In the genomic region with DNA sequence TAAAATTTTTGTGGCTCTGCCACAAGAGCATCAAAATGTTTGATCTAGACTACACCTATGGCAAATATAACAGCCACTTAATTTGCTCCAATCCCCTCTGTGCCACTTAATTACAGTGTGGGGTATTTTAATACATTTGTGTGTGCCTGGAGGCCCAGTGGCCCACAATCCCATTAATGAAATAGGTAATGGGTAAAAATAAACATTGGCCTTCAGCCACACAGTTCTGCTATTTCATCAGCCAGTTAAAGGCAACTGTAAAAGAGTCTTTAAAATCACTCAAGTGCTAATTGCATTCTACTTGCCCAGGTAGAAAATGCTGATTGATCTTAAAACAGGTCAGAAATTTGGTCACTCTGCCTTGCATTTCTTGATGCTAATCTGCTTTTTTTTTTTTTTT, we compare ENCODE assay signal across 25 cellular contexts.
DNase-seq lines count a peak whose midpoint lies in the region; ATAC-seq and TF ChIP-seq lines count a peak whose summit lies in the region.
"Had no signal": no experiment of that assay in that cellular context is flagged by ENCODE, and none has a peak within 500 bp of the region (broad histone marks: within the 10 kb centered on the region; RNA-seq: fewer than 3 reads in every experiment).

No MANE protein-coding gene starts in this region.

- H2BK120ac ChIP-seq in mesendoderm (ENCODE audit: low read depth, low read length) = no peak overlapping the region

- H3K4me3 ChIP-seq in choroid plexus epithelial cell (ENCODE audit: low read depth, low read length) = no peak overlapping the region
- no peak overlapping the region for H3K4me3 ChIP-seq in mesendoderm (ENCODE audit: low read length)
- H3K4me3 ChIP-seq: adrenal gland, colonic mucosa, Peyer's patch, thoracic aorta, uterus had no signal

- H3K79me2 ChIP-seq in mesendoderm (ENCODE audit: control insufficient read depth, insufficient read depth, low read length) = no peaks in the 10 kb centered on the region

- peaks cover 2% of the 10 kb centered on the region for H3K4me1 ChIP-seq in mesendoderm (ENCODE audit: control insufficient read depth, low read depth, low read length)
- H3K4me1 ChIP-seq: adrenal gland, colonic mucosa, Peyer's patch, uterus had no signal

- H2AK5ac ChIP-seq in mesendoderm (ENCODE audit: low read length) = no peak overlapping the region

- no peak overlapping the region for H2BK5ac ChIP-seq in mesendoderm (ENCODE audit: low read length)

- no peak overlapping the region for H3K4me2 ChIP-seq in mesendoderm (ENCODE audit: low read length)

- no peaks in the 10 kb centered on the region for H3K79me1 ChIP-seq in mesendoderm (ENCODE audit: low read length)

- H3K9ac ChIP-seq in mesendoderm (ENCODE audit: low read length) = no peak overlapping the region

- no peaks in the 10 kb centered on the region for H3K27me3 ChIP-seq in mesendoderm (ENCODE audit: insufficient read depth, low read length, poor library complexity)
- H3K27me3 ChIP-seq: adrenal gland, colonic mucosa, Peyer's patch, uterus had no signal

- H4K5ac ChIP-seq in mesendoderm (ENCODE audit: low read length) = no peak overlapping the region

- TF ChIP-seq CTCF in choroid plexus epithelial cell (conservative IDR thresholded peaks at IDR 0.05; ENCODE audit: low read depth, low read length) = no peak

- DNase-seq in DMS79 (lab: John Stamatoyannopoulos, UW) (peak; percentile 38), NCI-H1417 treated with DMSO at 0.1 percent for 48 hours (lab: John Stamatoyannopoulos, UW) (peak; percentile 21), choroid plexus epithelial cell (ENCODE audit: low read depth) (peak; percentile 61), mesendoderm (peak; percentile 42), UCSD-AML1 (lab: John Stamatoyannopoulos, UW; ENCODE audit: unreplicated experiment) (no peak), iPS-NIHi11 (ENCODE audit: low spot score) (no peak)
- DNase-seq: activated CD4-positive, alpha-beta T cell treated with anti-CD3 and anti-CD28 coated beads for 48 hours; activated naive CD4-positive, alpha-beta T cell; activated T-cell treated with anti-CD3 and anti-CD28 coated beads, Interleukin-2, amount 50 U/mL, for 24 hours; adrenal gland; colonic mucosa; DND-41; glutamatergic neuron; Karpas-422; left colon; naive thymus-derived CD8-positive, alpha-beta T cell; NCI-H187 treated with DMSO at 0.1 percent for 48 hours; Peyer's patch; stimulated activated naive CD4-positive, alpha-beta T cell treated with Interleukin-2 at 50 U/mL for 16 hours; T-helper 2 cell; uterus had no signal

- H3K18ac ChIP-seq in mesendoderm (ENCODE audit: low read length) = no peak overlapping the region

- ATAC-seq in GM19035 (IDR thresholded peaks at IDR 0.05; ENCODE audit: unreplicated experiment) = no peak
- no peak for ATAC-seq in HG03280 (IDR thresholded peaks at IDR 0.05; ENCODE audit: unreplicated experiment)
- ATAC-seq: left colon; naive thymus-derived CD8-positive, alpha-beta T cell; sciatic nerve had no signal

- H4K8ac ChIP-seq in mesendoderm (ENCODE audit: low read depth, low read length) = no peak overlapping the region

- H2BK15ac ChIP-seq in mesendoderm (replicated peaks; ENCODE audit: low read depth) = no peak overlapping the region

- H3K4ac ChIP-seq in mesendoderm (ENCODE audit: low read depth, low read length) = no peak overlapping the region

- H3K23ac ChIP-seq in mesendoderm (ENCODE audit: low read length) = no peak overlapping the region

- H3K27ac ChIP-seq in mesendoderm (ENCODE audit: low read depth, low read length) = no peak overlapping the region
- H3K27ac ChIP-seq: adrenal gland, colonic mucosa, Peyer's patch, thoracic aorta, uterus had no signal

- no peaks in the 10 kb centered on the region for H3K36me3 ChIP-seq in mesendoderm (ENCODE audit: control insufficient read depth, insufficient read depth, low read length)
- H3K36me3 ChIP-seq: adrenal gland, colonic mucosa, Peyer's patch, thoracic aorta, uterus had no signal

- H3K56ac ChIP-seq in mesendoderm (ENCODE audit: low read length) = no peak overlapping the region

Comparison
In these comparisons a context has a peak if more than half of its experiments do, and no peak if none do; other contexts are left out.
1. DNase-seq: peak in DMS79 (single experiment), NCI-H1417 treated with DMSO at 0.1 percent for 48 hours (single experiment), choroid plexus epithelial cell (single experiment) and mesendoderm (single experiment); none in UCSD-AML1 (single experiment) and iPS-NIHi11 (single experiment).